ENCODE assay signal across 1 cellular context in genomic region chr5:1362242-1363015, GRCh38.
TF ChIP-seq lines count a peak whose summit lies in the region.

No MANE protein-coding gene starts in this region.

TF ChIP-seq in H1, 55 proteins besides CTCF, POLR2A, EP300 and RAD21 (continued from another document):
- TF ChIP-seq RNF2 (IDR thresholded peaks at IDR 0.05; ENCODE audit: borderline replicate concordance, low read depth, low read length, missing control alignments, poor library complexity, severe bottlenecking) (no peak), NANOG (IDR thresholded peaks at IDR 0.05; ENCODE audit: insufficient read depth, low read depth, low read length, poor library complexity, severe bottlenecking) (no peak), SAP30 (IDR thresholded peaks at IDR 0.05; ENCODE audit: insufficient read depth, insufficient replicate concordance, low read length) (no peak), NRF1 (IDR thresholded peaks at IDR 0.05; ENCODE audit: low read depth, low read length) (no peak), JUND (IDR thresholded peaks at IDR 0.05; ENCODE audit: low read length) (no peak), SP4 (IDR thresholded peaks at IDR 0.05; ENCODE audit: low read length) (no peak), SUZ12 (IDR thresholded peaks at IDR 0.05; ENCODE audit: low read length) (no peak), CHD7 (IDR thresholded peaks at IDR 0.05; ENCODE audit: insufficient replicate concordance, low read length) (no peak)
